8 cellular contexts compared by ENCODE assay signal in genomic region chr14:57066887-57067513, GRCh38.
A peak's percentile ranks its signal among the peaks of the same experiment; 100 is the strongest.
DNase-seq lines count a peak whose midpoint lies in the region; ATAC-seq, FAIRE-seq and TF ChIP-seq lines count a peak whose summit lies in the region.

No MANE protein-coding gene starts in this region.

- H3K4me1 ChIP-seq in endothelial cell of umbilical vein (ENCODE audit: control insufficient read depth, extremely low read depth, insufficient read depth, low read length) (no peaks in the 10 kb centered on the region), pancreas (peaks cover 0 to 8% (median 0%) of the 10 kb centered on the region in 3 donors)

- H3K4me3 ChIP-seq in endothelial cell of umbilical vein (replicated peaks in 1 of 3; ENCODE audit: insufficient read depth in 1 of 3, low read depth in 1 of 3, low read length in 3 of 3) = no peak overlapping the region
- H3K4me3 ChIP-seq in pancreas = no peak overlapping the region

- CTCF ChIA-PET in endothelial cell of umbilical vein (lab: Charles Lee) = interaction anchor here (1.3 to 1.4 kb wide), 2 partner anchors 250 to 312 kb away, joined by 4 read pairs; no protein-coding TSS in a partner anchor

- peak; percentile 37 for DNase-seq in activated T-cell treated with anti-CD3 and anti-CD28 coated beads for 48 hours (ENCODE audit: low read depth)
- no peak for DNase-seq in activated T-cell treated with anti-CD3 and anti-CD28 coated beads for 4 hours
- peak; percentile 37 for DNase-seq in HTR-8/SVneo (ENCODE audit: insufficient read length, low spot score)
- peak; percentile 68 for DNase-seq in SK-MEL-5 (ENCODE audit: low read depth, low spot score)
- DNase-seq in endothelial cell of umbilical vein (ENCODE audit: low read depth, low spot score) = peak; percentile 37
- peak; percentile 25 to 78 (median 52) for DNase-seq in pancreas
- DNase-seq in SKM-1 (lab: John Stamatoyannopoulos, UW; ENCODE audit: unreplicated experiment) = no peak
- no peak for DNase-seq in EL

- peak; percentile 90 to 96 (median 94) for ATAC-seq in pancreas

- POLR2A ChIA-PET in endothelial cell of umbilical vein (lab: Charles Lee) = no interaction called here

- in situ Hi-C loops in SK-MEL-5 (cut with HindIII; ENCODE audit: low pct_unique_long_range_greater_than_20kb, low sequenced_read_pairs) = no loop called here

- H3K79me2 ChIP-seq in endothelial cell of umbilical vein (ENCODE audit: control insufficient read depth, insufficient read depth, low read length) = no peaks in the 10 kb centered on the region

- dilution Hi-C loops in endothelial cell of umbilical vein (cut with MboI; ENCODE audit: extremely low pct_ligation_motif_present, low sequenced_read_pairs) = no loop called here

- FAIRE-seq in HTR-8/SVneo (lab: Jason Lieb, UNC) (peak; percentile 83), endothelial cell of umbilical vein (lab: Jason Lieb, UNC) (peak; percentile 37), pancreas (lab: Jason Lieb, UNC) (no peak)

- H4K20me1 ChIP-seq in endothelial cell of umbilical vein (replicated peaks; ENCODE audit: control insufficient read depth, extremely low read depth, insufficient read depth, low read length) = no peaks in the 10 kb centered on the region

- no peak overlapping the region for H3K4me2 ChIP-seq in endothelial cell of umbilical vein (ENCODE audit: insufficient read depth, low read length)

- peaks cover 4 to 17% of the 10 kb centered on the region in 2 experiments for H3K27me3 ChIP-seq in endothelial cell of umbilical vein (ENCODE audit: control insufficient read depth in 2 of 2, insufficient read depth in 2 of 2, low read length in 2 of 2)
- peaks cover 0 to 5% (median 0%) of the 10 kb centered on the region in 4 donors for H3K27me3 ChIP-seq in pancreas

- H3K9me1 ChIP-seq in endothelial cell of umbilical vein (replicated peaks; ENCODE audit: control insufficient read depth, extremely low read depth, insufficient read depth, low read length) = no peaks in the 10 kb centered on the region

- no peak for TF ChIP-seq POLR2A in endothelial cell of umbilical vein (IDR thresholded peaks at IDR 0.05; ENCODE audit: low read depth, low read length)

- no peak overlapping the region for H3K27ac ChIP-seq in endothelial cell of umbilical vein (ENCODE audit: insufficient read depth, low read depth, low read length)
- no peak overlapping the region for H3K27ac ChIP-seq in pancreas

- H3K9ac ChIP-seq in endothelial cell of umbilical vein (replicated peaks; ENCODE audit: extremely low read depth, insufficient read depth, low read length) = no peak overlapping the region

- H3K9me3 ChIP-seq in endothelial cell of umbilical vein (replicated peaks; ENCODE audit: control insufficient read depth, insufficient read depth, low read length) (no peaks in the 10 kb centered on the region), pancreas (no peaks in the 10 kb centered on the region)

- H2AFZ ChIP-seq in endothelial cell of umbilical vein (ENCODE audit: low read depth, low read length) = no peak overlapping the region

- peak; percentile 57 to 68 for TF ChIP-seq CTCF in endothelial cell of umbilical vein (IDR thresholded peaks at IDR 0.05; ENCODE audit: extremely low read depth in 1 of 2, insufficient read depth in 1 of 2, low read depth in 1 of 2, low read length in 2 of 2)
- TF ChIP-seq CTCF in pancreas (IDR thresholded peaks at IDR 0.05) = peak; percentile 12 to 48 (median 36)

- 12 to 13% methylated on average over 12 of the region's 12 CpGs for WGBS in pancreas, 2 donors

- H3K36me3 ChIP-seq in endothelial cell of umbilical vein (ENCODE audit: control insufficient read depth in 2 of 2, extremely low read depth in 1 of 2, insufficient read depth in 2 of 2, low read length in 2 of 2) = no peaks in the 10 kb centered on the region
- no peaks in the 10 kb centered on the region for H3K36me3 ChIP-seq in pancreas

- BruUV-seq in endothelial cell of umbilical vein (replicated peaks; lab: Mats Ljungman, UMichigan) = no TSS peak

- intact Hi-C loops in endothelial cell of umbilical vein (cut with micrococcal nuclease) (loop anchor here (1.0 to 2.0 kb wide), 5 partner anchors 228 to 576 kb away; no protein-coding TSS in a partner anchor), pancreas (cut with DNase I) (no loop called here)

TF ChIP-seq in endothelial cell of umbilical vein, 7 proteins besides CTCF, POLR2A, EP300 and RAD21:
- no peak for TF ChIP-seq MAX (IDR thresholded peaks at IDR 0.05; ENCODE audit: insufficient read depth, insufficient read length)
- TF ChIP-seq EZH2 (IDR thresholded peaks at IDR 0.05; ENCODE audit: borderline replicate concordance, low read depth, low read length, severe bottlenecking) = no peak
- TF ChIP-seq MYC (IDR thresholded peaks at IDR 0.05; ENCODE audit: low read depth, low read length) = no peak
- TF ChIP-seq JUN (IDR thresholded peaks at IDR 0.05; ENCODE audit: borderline replicate concordance, insufficient read depth, insufficient read length, low read depth) = no peak
- TF ChIP-seq GATA2 (IDR thresholded peaks at IDR 0.05; ENCODE audit: insufficient read depth, insufficient read length, low read depth, low read length) = no peak
- no peak for TF ChIP-seq POLR2AphosphoS5 (IDR thresholded peaks at IDR 0.05; ENCODE audit: insufficient read depth, low read depth, low read length)
- TF ChIP-seq FOS (IDR thresholded peaks at IDR 0.05; ENCODE audit: borderline replicate concordance, insufficient read depth, low read length) = no peak

Comparison
In these comparisons a context has a peak if more than half of its experiments do, and no peak if none do; other contexts are left out.
1. DNase-seq: peak in activated T-cell treated with anti-CD3 and anti-CD28 coated beads for 48 hours (single experiment), HTR-8/SVneo (single experiment), SK-MEL-5 (single experiment), endothelial cell of umbilical vein (single experiment) and pancreas (6 of 6); none in activated T-cell treated with anti-CD3 and anti-CD28 coated beads for 4 hours (single experiment), SKM-1 (single experiment) and EL (single experiment).